11 cellular contexts compared by ENCODE assay signal in the genomic region with DNA sequence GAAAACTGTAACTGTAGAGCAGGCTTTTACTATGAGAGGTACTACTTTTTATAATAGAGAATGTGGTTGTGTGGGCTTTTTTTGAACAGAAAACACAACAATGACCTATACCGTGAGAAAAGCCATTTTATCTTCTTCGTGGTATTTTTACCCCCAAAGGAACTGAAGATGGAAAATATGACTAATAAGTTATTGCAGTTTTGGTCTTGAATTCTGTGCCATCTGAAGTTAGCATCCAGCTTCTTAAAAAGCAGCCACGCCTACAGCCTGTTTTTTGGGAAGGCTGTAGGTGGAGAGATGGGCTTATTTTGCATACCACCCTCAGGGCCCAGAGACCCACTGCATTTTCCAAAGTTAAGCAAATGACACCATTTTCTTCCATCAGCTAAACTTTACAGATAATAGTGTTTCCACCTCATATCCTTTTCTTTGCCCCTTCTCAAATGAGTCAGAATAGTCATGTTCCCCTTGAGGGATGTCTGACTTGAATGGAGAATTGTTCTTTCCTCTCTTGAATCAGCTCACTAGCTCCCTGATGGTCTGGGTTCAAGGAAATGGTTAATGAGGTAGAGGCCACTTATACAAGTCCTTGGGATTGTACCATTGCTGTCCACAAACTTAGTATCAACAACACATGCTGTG. TPM values are rescaled to one million over a fixed set of nuclear protein-coding genes. Genes with fewer than 3 reads are reported as not detected.
DNase-seq lines count a peak whose midpoint lies in the region; ATAC-seq lines count a peak whose summit lies in the region.
"Had no signal": no experiment of that assay in that cellular context is flagged by ENCODE, and none has a peak within 500 bp of the region (broad histone marks: within the 10 kb centered on the region; RNA-seq: fewer than 3 reads in every experiment).

No MANE protein-coding gene starts in this region.

- intact Hi-C loops in sciatic nerve (cut with DNase I) = no loop called here

- peak overlapping the region; percentile 79 for H3K27ac Mint-ChIP-seq in activated naive CD8-positive, alpha-beta T cell treated with anti-CD3 and anti-CD28 coated beads for 36 hours

- H3K4me3 Mint-ChIP-seq in activated naive CD8-positive, alpha-beta T cell treated with anti-CD3 and anti-CD28 coated beads for 36 hours = no peak overlapping the region
- H3K4me3 Mint-ChIP-seq: naive thymus-derived CD8-positive, alpha-beta T cell had no signal

- H3K9me3 Mint-ChIP-seq in activated naive CD8-positive, alpha-beta T cell treated with anti-CD3 and anti-CD28 coated beads for 36 hours = peaks cover 5% of the 10 kb centered on the region

- H3K4me1 Mint-ChIP-seq in activated naive CD8-positive, alpha-beta T cell treated with anti-CD3 and anti-CD28 coated beads for 36 hours = peaks cover 32% of the 10 kb centered on the region
- H3K4me1 Mint-ChIP-seq: naive thymus-derived CD8-positive, alpha-beta T cell had no signal

- peak; percentile 24 for DNase-seq in activated naive CD8-positive, alpha-beta T cell treated with anti-CD3 and anti-CD28 coated beads for 36 hours
- DNase-seq in NCI-H2227 treated with DMSO at 0.1 percent for 48 hours (lab: John Stamatoyannopoulos, UW) = no peak
- DNase-seq in sciatic nerve (ENCODE audit: low spot score) = no peak
- no peak for DNase-seq in SIG-M5 treated with dmso at 0.1 percent for 504 hours (lab: John Stamatoyannopoulos, UW; ENCODE audit: unreplicated experiment)
- DNase-seq: H7; naive thymus-derived CD8-positive, alpha-beta T cell; NCI-H446; SK-N-SH had no signal

- ATAC-seq in GM18520 (IDR thresholded peaks at IDR 0.05; ENCODE audit: unreplicated experiment) (peak; percentile 86), GM21390 (IDR thresholded peaks at IDR 0.05; ENCODE audit: unreplicated experiment) (peak; percentile 86), HG03064 (IDR thresholded peaks at IDR 0.05; ENCODE audit: low read depth, unreplicated experiment) (peak; percentile 80), sciatic nerve (no peak)
- ATAC-seq: naive thymus-derived CD8-positive, alpha-beta T cell had no signal

- peaks cover 2% of the 10 kb centered on the region for H3K27me3 Mint-ChIP-seq in activated naive CD8-positive, alpha-beta T cell treated with anti-CD3 and anti-CD28 coated beads for 36 hours

- no peaks in the 10 kb centered on the region for H3K36me3 Mint-ChIP-seq in activated naive CD8-positive, alpha-beta T cell treated with anti-CD3 and anti-CD28 coated beads for 36 hours
- H3K36me3 Mint-ChIP-seq: naive thymus-derived CD8-positive, alpha-beta T cell had no signal

RNA-seq across cellular contexts. Expression of gene TBC1D30, which starts 53.0 kb away (rescaled TPM):
- 1 to 10 TPM; 1.6 to 1.7 TPM for total RNA-seq in activated naive CD8-positive, alpha-beta T cell treated with anti-CD3 and anti-CD28 coated beads for 36 hours
- total RNA-seq in sciatic nerve = 6.2 TPM
